20 cellular contexts compared by ENCODE assay signal in the genomic region with DNA sequence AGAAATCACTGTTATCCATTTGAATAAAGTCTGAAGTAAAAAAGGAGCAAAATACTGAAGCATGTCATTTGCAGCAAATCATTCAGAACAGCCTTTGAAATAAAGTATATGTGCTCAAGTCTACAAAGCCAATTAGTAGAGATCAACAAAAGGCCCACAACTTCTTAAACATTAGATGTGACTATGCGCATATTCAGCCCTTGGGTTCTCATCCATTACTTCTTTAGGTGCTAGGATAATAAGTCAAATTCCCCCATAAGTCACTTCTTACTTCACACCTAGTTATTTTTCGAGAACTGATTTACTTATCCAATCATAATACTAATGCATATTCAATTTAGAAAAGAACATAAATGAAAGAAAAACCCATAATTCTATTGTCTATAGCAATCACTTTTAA. TPM values are rescaled to one million over a fixed set of nuclear protein-coding genes. Genes with fewer than 3 reads are reported as not detected.
DNase-seq lines count a peak whose midpoint lies in the region; FAIRE-seq and TF ChIP-seq lines count a peak whose summit lies in the region.
"Had no signal": no experiment of that assay in that cellular context is flagged by ENCODE, and none has a peak within 500 bp of the region (broad histone marks: within the 10 kb centered on the region; RNA-seq: fewer than 3 reads in every experiment).

No MANE protein-coding gene starts in this region.

- H2BK20ac ChIP-seq in H1 (ENCODE audit: low read length): no peak overlapping the region

- no peak for DNase-seq in activated naive CD8-positive, alpha-beta T cell treated with anti-CD3 and anti-CD28 coated beads for 36 hours
- DNase-seq in NT2/D1 (ENCODE audit: low read depth, low spot score) (peak; percentile 11), H1 (ENCODE audit: low read depth in 1 of 2, low spot score in 2 of 2) (no peak), small intestine (no peak), NCI-H345 treated with DMSO at 0.1 percent for 48 hours (lab: John Stamatoyannopoulos, UW; ENCODE audit: unreplicated experiment) (no peak), NCI-H2171 treated with DMSO at 0.1 percent for 48 hours (lab: John Stamatoyannopoulos, UW) (no peak), HT-29 (ENCODE audit: low spot score) (no peak)
- DNase-seq: 8988T; Calu3; CD4-positive, alpha-beta memory T cell; DMS 273 treated with DMSO at 0.1 percent for 48 hours; DMS53; DND-41; EL; GM23248; H7 had no signal

- no peaks in the 10 kb centered on the region for H3K9me3 Mint-ChIP-seq in activated naive CD8-positive, alpha-beta T cell (ENCODE audit: low read depth)
- no peaks in the 10 kb centered on the region for H3K9me3 Mint-ChIP-seq in activated naive CD8-positive, alpha-beta T cell treated with anti-CD3 and anti-CD28 coated beads for 36 hours
- H3K9me3 Mint-ChIP-seq: CD14-positive monocyte had no signal

- CTCF ChIA-PET in H1 (lab: Charles Lee; ENCODE audit: partially characterized antibody): interaction anchor here (0.9 kb wide), 1 partner anchor 14 kb away, joined by 3 read pairs; no protein-coding TSS in a partner anchor

- POLR2A ChIA-PET in H1 (lab: Charles Lee; ENCODE audit: partially characterized antibody): no interaction called here

- H3K27me3 ChIP-seq in NT2/D1 (ENCODE audit: insufficient read depth, insufficient read length) (no peaks in the 10 kb centered on the region), H1 (replicated peaks in 1 of 4; ENCODE audit: control insufficient read depth in 3 of 4, extremely low read depth in 1 of 4, insufficient read depth in 3 of 4, low read length in 3 of 4) (no peaks in the 10 kb centered on the region), small intestine (ENCODE audit: control insufficient read depth in 2 of 2, insufficient read depth in 2 of 2, low read length in 2 of 2) (no peaks in the 10 kb centered on the region)
- H3K27me3 ChIP-seq: BLaER1 had no signal

- H2BK120ac ChIP-seq in H1 (replicated peaks; ENCODE audit: low read depth, low read length): no peak overlapping the region

- H2AFZ ChIP-seq in H1 (ENCODE audit: low read length): no peak overlapping the region
- H2AFZ ChIP-seq: GM23248 had no signal

- no peak overlapping the region for H3K4ac ChIP-seq in H1 (replicated peaks; ENCODE audit: insufficient read length, low read depth, low read length)

- peaks cover 0 to 82% of the 10 kb centered on the region in 2 experiments; a peak in 2 of 4 replicates for H3K79me2 ChIP-seq in H1 (ENCODE audit: control insufficient read depth in 1 of 2, insufficient read depth in 2 of 2, low read length in 2 of 2)

- no peak overlapping the region for H2BK5ac ChIP-seq in H1 (ENCODE audit: low read depth, low read length)

- H4K8ac ChIP-seq in H1 (ENCODE audit: extremely low read depth, insufficient read depth, low read length): no peak overlapping the region

- no peak for TF ChIP-seq EP300 in H1 (IDR thresholded peaks at IDR 0.05; ENCODE audit: borderline replicate concordance in 1 of 2, low read depth in 2 of 2, low read length in 2 of 2)

- FAIRE-seq in H1 (lab: Jason Lieb, UNC) (no peak), small intestine (lab: Jason Lieb, UNC) (peak; percentile 15)
- FAIRE-seq: GM12878 had no signal

- no peak for TF ChIP-seq POLR2A in H1 (IDR thresholded peaks at IDR 0.05; ENCODE audit: control extremely low read depth in 1 of 2, low read depth in 2 of 2, low read length in 2 of 2)

- no peak overlapping the region for H4K91ac ChIP-seq in H1 (replicated peaks; ENCODE audit: insufficient read length, low read length)

- no peaks in the 10 kb centered on the region for H3K23me2 ChIP-seq in H1 (ENCODE audit: low read depth, low read length)

- peaks cover 1 to 5% of the 10 kb centered on the region in 2 experiments for H4K20me1 ChIP-seq in H1 (replicated peaks in 1 of 2; ENCODE audit: control insufficient read depth in 1 of 2, insufficient read depth in 2 of 2, low read length in 2 of 2)
- H4K20me1 ChIP-seq: BLaER1 had no signal

- TF ChIP-seq RAD21 in H1 (IDR thresholded peaks at IDR 0.05 in 1 of 2, conservative IDR thresholded peaks at IDR 0.05 in 1 of 2; ENCODE audit: low read depth in 2 of 2, low read length in 2 of 2): no peak

- no peak overlapping the region for H2BK12ac ChIP-seq in H1 (ENCODE audit: low read depth, low read length)

- TF ChIP-seq CTCF in H1 (IDR thresholded peaks at IDR 0.05; ENCODE audit: control extremely low read depth in 1 of 3, insufficient read depth in 1 of 3, low read depth in 1 of 3, low read length in 3 of 3): no peak

- H2AK5ac ChIP-seq in H1 (ENCODE audit: low read depth, low read length): no peak overlapping the region

- H3K36me3 ChIP-seq in NT2/D1 (ENCODE audit: insufficient read depth, insufficient read length, low read length) (peaks cover 17% of the 10 kb centered on the region), H1 (ENCODE audit: control insufficient read depth in 2 of 4, insufficient read depth in 4 of 4, low read length in 3 of 4) (peaks cover 0 to 23% (median 4%) of the 10 kb centered on the region in 4 experiments; a peak in 4 of 8 replicates), small intestine (ENCODE audit: control insufficient read depth in 2 of 2, insufficient read depth in 2 of 2, low read length in 2 of 2) (peaks cover 2 to 3% of the 10 kb centered on the region in 2 donors)

- peak overlapping the region; percentile 6 for H3K27ac Mint-ChIP-seq in activated naive CD8-positive, alpha-beta T cell
- H3K27ac Mint-ChIP-seq in activated naive CD8-positive, alpha-beta T cell treated with anti-CD3 and anti-CD28 coated beads for 36 hours: no peak overlapping the region

- no peak overlapping the region for H2BK15ac ChIP-seq in H1 (ENCODE audit: low read length)

- H3K4me3 Mint-ChIP-seq in activated naive CD8-positive, alpha-beta T cell: no peak overlapping the region
- no peak overlapping the region for H3K4me3 Mint-ChIP-seq in activated naive CD8-positive, alpha-beta T cell treated with anti-CD3 and anti-CD28 coated beads for 36 hours
- H3K4me3 Mint-ChIP-seq: CD14-positive monocyte; CD4-positive, alpha-beta memory T cell had no signal

- H3K4me1 ChIP-seq in NT2/D1 (ENCODE audit: insufficient read depth, insufficient read length) (no peaks in the 10 kb centered on the region), H1 (replicated peaks in 1 of 4; ENCODE audit: control insufficient read depth in 3 of 4, insufficient read depth in 4 of 4, low read length in 3 of 4) (peaks cover 0 to 6% (median 0%) of the 10 kb centered on the region in 4 experiments; a peak in 1 of 7 replicates), small intestine (ENCODE audit: control insufficient read depth in 2 of 2, insufficient read depth in 1 of 2, low read depth in 1 of 2, low read length in 1 of 2) (no peaks in the 10 kb centered on the region)
- H3K4me1 ChIP-seq: BLaER1 had no signal

- peaks cover 43% of the 10 kb centered on the region for H3K4me1 Mint-ChIP-seq in activated naive CD8-positive, alpha-beta T cell (ENCODE audit: low read depth)
- H3K4me1 Mint-ChIP-seq in activated naive CD8-positive, alpha-beta T cell treated with anti-CD3 and anti-CD28 coated beads for 36 hours: peaks cover 29% of the 10 kb centered on the region
- H3K4me1 Mint-ChIP-seq: CD14-positive monocyte had no signal

- H3K4me3 ChIP-seq in NT2/D1 (ENCODE audit: insufficient read length, low read depth) (no peak overlapping the region), H1 (ENCODE audit: extremely low read depth in 1 of 4, insufficient read depth in 2 of 4, low read depth in 3 of 4, low read length in 4 of 4) (no peak overlapping the region; a peak in 1 of 8 replicates), small intestine (ENCODE audit: low read depth in 1 of 2, low read length in 2 of 2) (no peak overlapping the region)
- H3K4me3 ChIP-seq: BLaER1, GM12878, GM23248 had no signal

- H3K27me3 Mint-ChIP-seq in activated naive CD8-positive, alpha-beta T cell: no peaks in the 10 kb centered on the region
- no peaks in the 10 kb centered on the region for H3K27me3 Mint-ChIP-seq in activated naive CD8-positive, alpha-beta T cell treated with anti-CD3 and anti-CD28 coated beads for 36 hours
- H3K27me3 Mint-ChIP-seq: CD4-positive, alpha-beta memory T cell had no signal

- no peak overlapping the region for H3K56ac ChIP-seq in H1 (replicated peaks; ENCODE audit: insufficient read length, low read depth, low read length)

- H3K27ac ChIP-seq in H1 (ENCODE audit: low read depth, low read length): no peak overlapping the region
- H3K27ac ChIP-seq in small intestine (ENCODE audit: low read depth in 1 of 2, low read length in 1 of 2): no peak overlapping the region
- H3K27ac ChIP-seq: BLaER1, GM23248 had no signal

- WGBS in H1 (ENCODE audit: extremely low coverage in 1 of 2, insufficient coverage in 1 of 2, insufficient read length in 1 of 2, insufficient replicate concordance in 2 of 2, low coverage in 1 of 2, low lambda C conversion rate in 2 of 2, missing lambda C conversion rate in 1 of 2), 2 experiments: 96% methylated on average over 2 of the region's 2 CpGs; no CpG with 5 or more reads in 1 of the 2 experiments
- WGBS in small intestine, 3 donors: 94 to 97% (median 97%) methylated on average over 2 of the region's 2 CpGs

- H3K18ac ChIP-seq in H1 (ENCODE audit: extremely low read depth, low read length): no peak overlapping the region

- H3K9ac ChIP-seq in NT2/D1 (ENCODE audit: insufficient read length, low read depth): no peak overlapping the region
- H3K9ac ChIP-seq in H1 (replicated peaks in 1 of 4; ENCODE audit: extremely low read depth in 1 of 4, low read depth in 3 of 4, low read length in 3 of 4): no peak overlapping the region
- H3K9ac ChIP-seq: BLaER1, GM23248 had no signal

- no peak overlapping the region for H3K23ac ChIP-seq in H1 (ENCODE audit: insufficient read length)

- no peak overlapping the region for H3K14ac ChIP-seq in H1 (ENCODE audit: insufficient read length)

- peaks cover 13% of the 10 kb centered on the region for H3K36me3 Mint-ChIP-seq in activated naive CD8-positive, alpha-beta T cell
- H3K36me3 Mint-ChIP-seq in activated naive CD8-positive, alpha-beta T cell treated with anti-CD3 and anti-CD28 coated beads for 36 hours: peaks cover 28% of the 10 kb centered on the region

- H3K4me2 ChIP-seq in H1 (ENCODE audit: insufficient read depth in 1 of 2, low read depth in 2 of 2, low read length in 2 of 2): no peak overlapping the region
- H3K4me2 ChIP-seq: BLaER1 had no signal

- H4K5ac ChIP-seq in H1 (ENCODE audit: insufficient read length, low read depth, low read length): no peak overlapping the region

- no peaks in the 10 kb centered on the region for H3K79me1 ChIP-seq in H1 (ENCODE audit: low read depth, low read length)

- H3K9me3 ChIP-seq in NT2/D1 (ENCODE audit: insufficient read depth, low read length) (no peaks in the 10 kb centered on the region), H1 (ENCODE audit: insufficient read depth in 2 of 2, low read depth in 1 of 2, low read length in 1 of 2) (no peaks in the 10 kb centered on the region), small intestine (ENCODE audit: control insufficient read depth, low read depth) (no peaks in the 10 kb centered on the region)
- H3K9me3 ChIP-seq: BLaER1 had no signal

RNA-seq across cellular contexts. Expression of a gene that starts 31.0 kb away (rescaled TPM):
- total RNA-seq in activated naive CD8-positive, alpha-beta T cell treated with anti-CD3 and anti-CD28 coated beads for 36 hours: 10 to 100 TPM; 20.9 to 21.6 TPM
- 54.2 and 56.2 TPM in 2 replicates for total RNA-seq in H1 (2021; fragmentation: NEBNext Ultra II Directional; extraction: Animal tissue kit (Norgen Biotek cat#: 25700))
- polyA plus RNA-seq in H1 (2011; rRNA removed): 5.1 and 7.3 TPM in 2 replicates
- polyA plus RNA-seq in H1 (2011; cell fraction: cytosol; rRNA removed): 10.3 TPM
- polyA plus RNA-seq in H1 (2011; cell fraction: nucleus; rRNA removed): 14.7 TPM
- 15.0 to 30.6 TPM (median 18.4 TPM) in 4 replicates for polyA plus RNA-seq in H1 (2012, experiment 1 of 2)
- 1.6 TPM for polyA plus RNA-seq in H1 (2012, experiment 2 of 2)
- polyA plus RNA-seq in H1 (2013, experiment 1 of 2): 25.2 TPM
- polyA plus RNA-seq in H1 (2013, experiment 2 of 2): 21.2 TPM
- polyA minus RNA-seq in H1 (2011; rRNA and poly(A)+ RNA removed): 46.0 and 65.2 TPM in 2 replicates
- 33.5 TPM for polyA minus RNA-seq in H1 (2011; cell fraction: cytosol; rRNA and poly(A)+ RNA removed)
- 141 TPM for polyA minus RNA-seq in H1 (2011; cell fraction: nucleus; rRNA and poly(A)+ RNA removed)
- 1 to 10 TPM; 6.0 to 6.5 (median 6.2) TPM for polyA plus RNA-seq in small intestine
- total RNA-seq in HT-29 (2014; rRNA removed; shearing (Covaris generic)): 9.5 and 9.9 TPM in 2 replicates
